Comparison of ENCODE assay signal across 1 cellular context in the genomic region with DNA sequence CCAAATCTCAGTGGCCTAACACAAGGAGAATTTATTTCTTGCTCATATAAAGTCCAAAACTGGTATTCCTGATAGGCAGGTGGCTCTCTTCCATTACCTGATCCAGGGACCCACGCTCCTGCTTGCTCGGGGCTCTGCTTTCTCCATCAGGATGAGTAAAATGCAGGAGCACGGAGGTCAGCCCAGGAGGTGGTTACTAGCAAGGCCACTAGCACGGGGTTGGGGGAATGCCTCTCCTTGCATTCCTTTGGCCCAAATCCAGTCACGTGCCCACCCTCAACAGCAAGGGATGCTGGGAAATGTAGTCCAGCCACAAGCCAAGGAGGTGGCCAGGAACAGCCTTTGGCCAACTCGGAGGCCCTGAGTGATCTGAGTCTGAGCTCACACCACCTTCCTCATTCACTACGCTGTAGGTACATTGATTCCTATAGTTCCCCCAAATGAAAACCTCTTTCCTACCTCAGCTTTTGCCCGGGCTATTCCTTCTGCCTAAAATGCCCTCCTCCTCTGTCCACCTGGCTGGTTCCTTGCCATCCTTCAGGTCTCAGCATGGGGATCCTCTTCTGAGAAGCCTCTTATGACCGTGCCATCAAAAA.
TF ChIP-seq lines count a peak whose summit lies in the region.

No MANE protein-coding gene starts in this region.

TF ChIP-seq in IMR-90, 13 proteins besides CTCF, POLR2A, EP300 and RAD21:
- TF ChIP-seq BHLHE40 (IDR thresholded peaks at IDR 0.05; ENCODE audit: low read depth, low read length) (peak; percentile 92), USF2 (IDR thresholded peaks at IDR 0.05; ENCODE audit: low read depth, low read length) (peak; percentile 97), MAZ (IDR thresholded peaks at IDR 0.05; ENCODE audit: borderline replicate concordance, low read depth, low read length) (no peak)
